Comparison of ENCODE assay signal across 8 cellular contexts in the genomic region with DNA sequence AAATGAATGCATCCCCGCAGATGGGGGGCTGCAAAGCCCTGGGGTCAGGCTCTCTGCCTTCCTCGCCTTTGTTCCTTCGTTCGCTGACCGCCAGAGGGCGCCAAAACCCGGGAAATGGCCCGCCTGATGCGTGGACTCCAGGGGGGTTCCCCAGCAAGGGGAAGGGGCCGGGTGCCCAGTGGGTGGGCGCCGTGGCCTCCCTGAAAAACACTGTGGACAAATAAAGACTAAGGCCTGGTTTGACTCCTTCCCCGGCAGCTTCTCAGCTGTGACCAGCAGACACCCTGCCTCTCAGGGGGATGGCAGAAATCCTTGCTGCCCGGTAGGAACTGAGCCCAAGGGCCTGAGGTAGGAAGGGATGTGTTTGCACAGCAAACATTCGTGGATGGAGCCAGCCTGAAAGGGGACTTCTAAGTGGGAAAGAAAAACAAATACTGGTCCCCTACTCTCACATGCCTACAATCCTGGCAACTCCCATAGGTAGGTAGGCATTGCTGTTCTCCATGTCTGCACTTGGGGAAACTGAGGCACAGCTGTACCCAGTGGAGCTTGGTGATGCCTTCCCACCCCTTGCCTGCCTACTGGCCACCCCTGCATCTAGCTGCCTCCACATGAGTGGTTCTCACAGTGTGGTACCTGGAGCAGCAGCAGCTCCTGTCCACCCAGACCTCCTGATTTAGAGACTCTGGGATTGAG. TPM values are rescaled to one million over a fixed set of nuclear protein-coding genes. Genes with fewer than 3 reads are reported as not detected.
DNase-seq lines count a peak whose midpoint lies in the region; ATAC-seq and TF ChIP-seq lines count a peak whose summit lies in the region.

No MANE protein-coding gene starts in this region.

- no peak overlapping the region for H3K27ac Mint-ChIP-seq in Calu3 (ENCODE audit: unreplicated experiment)
- no peak overlapping the region for H3K27ac Mint-ChIP-seq in activated B cell treated with CpG ODN at 0.5 μM for 24 hours

- H3K4me3 ChIP-seq in breast epithelium (peak overlapping the region in 1 of 3 donors; percentile 30), liver (ENCODE audit: low read depth in 1 of 3, low read length in 3 of 3) (no peak overlapping the region)

- no peak for TF ChIP-seq POLR2A in breast epithelium (IDR thresholded peaks at IDR 0.05)

- POLR2A ChIA-PET in activated B cell treated with CpG ODN at 0.5 μM for 24 hours (lab: Charles Lee): interaction anchor here (1.3 kb wide), 1 partner anchor 58 kb away, joined by 5 read pairs; the partner anchor contains the start of gene DUSP1

- intact Hi-C loops in Calu3 (cut with micrococcal nuclease; ENCODE audit: unreplicated experiment): no loop called here
- intact Hi-C loops in activated B cell treated with CpG ODN at 0.5 μM for 24 hours (cut with micrococcal nuclease): loop anchor here (1.0 to 5.0 kb wide), 4 partner anchors 219 to 619 kb away; partner anchors contain the start of gene RPL26L1
- intact Hi-C loops in breast epithelium (cut with DNase I; ENCODE audit: low total_unique reads): loop anchor here (5.0 kb wide), 1 partner anchor 219 kb away; no protein-coding TSS in a partner anchor

- DNase-seq in Calu3: peak; percentile 81
- DNase-seq in HT-29 (ENCODE audit: low spot score): peak; percentile 40
- peak; percentile 76 for DNase-seq in activated B cell treated with CpG ODN at 0.5 μM for 24 hours
- no peak for DNase-seq in breast epithelium (ENCODE audit: low spot score in 2 of 2)
- peak; percentile 69 for DNase-seq in stimulated activated CD8-positive, alpha-beta memory T cell treated with anti-CD3 and anti-CD28 coated beads, Interleukin-15, amount 100 ng/mL, for 24 hours (ENCODE audit: low read depth)
- DNase-seq in H4 (ENCODE audit: low spot score): no peak
- DNase-seq in NCI-H187 (lab: John Stamatoyannopoulos, UW): no peak

- no peaks in the 10 kb centered on the region for H3K27me3 ChIP-seq in breast epithelium
- H3K27me3 ChIP-seq in liver (ENCODE audit: control insufficient read depth in 4 of 4, insufficient read depth in 4 of 4, low read length in 3 of 4): no peaks in the 10 kb centered on the region

- H3K4me1 Mint-ChIP-seq in Calu3 (ENCODE audit: low read depth, unreplicated experiment) (peaks cover 8% of the 10 kb centered on the region), activated B cell treated with CpG ODN at 0.5 μM for 24 hours (peaks cover 8% of the 10 kb centered on the region)

- no peaks in the 10 kb centered on the region for H3K9me3 ChIP-seq in breast epithelium
- H3K9me3 ChIP-seq in liver (ENCODE audit: control insufficient read depth in 4 of 4, low read length in 3 of 4): no peaks in the 10 kb centered on the region

- 1% methylated on average over 15 of the region's 15 CpGs for WGBS in liver

- peak; percentile 97 for TF ChIP-seq CTCF in Calu3 (IDR thresholded peaks at IDR 0.05; ENCODE audit: unreplicated experiment)
- peak; percentile 92 for TF ChIP-seq CTCF in activated B cell treated with CpG ODN at 0.5 μM for 24 hours (IDR thresholded peaks at IDR 0.05)
- peak; percentile 79 to 94 (median 91) for TF ChIP-seq CTCF in breast epithelium (IDR thresholded peaks at IDR 0.05)
- peak; percentile 74 for TF ChIP-seq CTCF in liver (IDR thresholded peaks at IDR 0.05; ENCODE audit: low read depth, low read length, missing input control)

- H3K27ac ChIP-seq in breast epithelium (peak overlapping the region in 1 of 2 donors; percentile 90), liver (ENCODE audit: low read depth in 1 of 2, low read length in 2 of 2) (peak overlapping the region in 1 of 2 donors; percentile 86)

- no TSS peak for BruUV-seq in Calu3 (replicated peaks; lab: Mats Ljungman, UMichigan)

- CTCF ChIA-PET in Calu3 (lab: Charles Lee) (interaction anchor here (1.0 to 1.1 kb wide), 2 partner anchors 52 to 215 kb away, joined by 4 to 9 read pairs; no protein-coding TSS in a partner anchor), activated B cell treated with CpG ODN at 0.5 μM for 24 hours (lab: Charles Lee) (interaction anchor here (0.7 to 8.0 kb wide), 12 partner anchors 15 to 246 kb away, joined by 3 to 194 read pairs (median 4); partner anchors contain the start of genes DUSP1 and RPL26L1)

- H3K36me3 Mint-ChIP-seq in Calu3 (ENCODE audit: insufficient read depth, unreplicated experiment): peaks cover 6% of the 10 kb centered on the region
- H3K36me3 Mint-ChIP-seq in activated B cell treated with CpG ODN at 0.5 μM for 24 hours (ENCODE audit: low read depth): no peaks in the 10 kb centered on the region

- peaks cover 39% of the 10 kb centered on the region for H3K27me3 Mint-ChIP-seq in Calu3 (ENCODE audit: unreplicated experiment)
- H3K27me3 Mint-ChIP-seq in activated B cell treated with CpG ODN at 0.5 μM for 24 hours: peaks cover 17% of the 10 kb centered on the region

- TF ChIP-seq RAD21 in liver (IDR thresholded peaks at IDR 0.05): peak; percentile 92 to 93

- H3K4me1 ChIP-seq in breast epithelium (no peaks in the 10 kb centered on the region), liver (ENCODE audit: control insufficient read depth in 4 of 4, insufficient read depth in 4 of 4, low read length in 3 of 4) (peaks cover 11 to 38% (median 22%) of the 10 kb centered on the region in 4 donors)

- H3K9ac ChIP-seq in liver (ENCODE audit: low read depth in 1 of 2, low read length in 2 of 2): peak overlapping the region in 1 of 2 donors; percentile 36

- peak; percentile 40 for ATAC-seq in activated B cell treated with CpG ODN at 0.5 μM for 24 hours (ENCODE audit: low read depth)

- H3K4me3 Mint-ChIP-seq in Calu3 (ENCODE audit: low read depth, unreplicated experiment) (peak overlapping the region; percentile 27), activated B cell treated with CpG ODN at 0.5 μM for 24 hours (no peak overlapping the region)

- no peaks in the 10 kb centered on the region for H3K9me3 Mint-ChIP-seq in Calu3 (ENCODE audit: low read depth, unreplicated experiment)
- no peaks in the 10 kb centered on the region for H3K9me3 Mint-ChIP-seq in activated B cell treated with CpG ODN at 0.5 μM for 24 hours

- H3K36me3 ChIP-seq in breast epithelium (no peaks in the 10 kb centered on the region), liver (ENCODE audit: control insufficient read depth in 4 of 4, insufficient read depth in 3 of 4, low read depth in 1 of 4, low read length in 3 of 4) (no peaks in the 10 kb centered on the region)

TF ChIP-seq in liver, 16 proteins besides CTCF, POLR2A, EP300 and RAD21 (continues in another document):
- no peak for TF ChIP-seq GABPA (IDR thresholded peaks at IDR 0.05 in 1 of 2, conservative IDR thresholded peaks at IDR 0.05 in 1 of 2)
- no peak for TF ChIP-seq HNF4G (IDR thresholded peaks at IDR 0.05)
- TF ChIP-seq JUND (IDR thresholded peaks at IDR 0.05): no peak
- TF ChIP-seq FOXA2 (IDR thresholded peaks at IDR 0.05): no peak
- TF ChIP-seq REST (IDR thresholded peaks at IDR 0.05): no peak
- TF ChIP-seq MAX (IDR thresholded peaks at IDR 0.05): no peak
- TF ChIP-seq YY1 (IDR thresholded peaks at IDR 0.05): no peak
- TF ChIP-seq NR2F2 (IDR thresholded peaks at IDR 0.05): no peak
- no peak for TF ChIP-seq TAF1 (conservative IDR thresholded peaks at IDR 0.05)
- no peak for TF ChIP-seq EGR1 (IDR thresholded peaks at IDR 0.05; ENCODE audit: low read depth in 2 of 2)
- TF ChIP-seq SP1 (IDR thresholded peaks at IDR 0.05): no peak
- no peak for TF ChIP-seq RXRA (IDR thresholded peaks at IDR 0.05)
- TF ChIP-seq ATF3 (IDR thresholded peaks at IDR 0.05): no peak

RNA-seq across cellular contexts. Expression of gene DUSP1, which starts 57.7 kb away (rescaled TPM):
- total RNA-seq in Calu3 (2022) (38.1 and 50.5 TPM in 2 replicates), activated B cell treated with CpG ODN at 0.5 μM for 24 hours (15.0 and 21.2 TPM in 2 replicates), breast epithelium (1,000 to 10,000 TPM in 2 of 3 donors, 100 to 1,000 TPM in 1; 752 to 1,562 (median 1,015) TPM), liver (10 to 100 TPM; 53.2 to 95.0 TPM)
- 275 and 286 TPM in 2 replicates for total RNA-seq in HT-29 (2014; rRNA removed; shearing (Covaris generic))
- polyA plus RNA-seq in liver: 100 to 1,000 TPM; 124 to 237 TPM
- total RNA-seq in H4 (2014; rRNA removed; shearing (Covaris generic)): 15.8 and 18.5 TPM in 2 replicates

Comparison
In these comparisons a context has a peak if more than half of its experiments do, and no peak if none do; other contexts are left out.
1. DNase-seq: peak in Calu3 (single experiment), HT-29 (single experiment), activated B cell treated with CpG ODN at 0.5 μM for 24 hours (single experiment) and stimulated activated CD8-positive, alpha-beta memory T cell treated with anti-CD3 and anti-CD28 coated beads, Interleukin-15, amount 100 ng/mL, for 24 hours (single experiment); none in breast epithelium (0 of 2), H4 (single experiment) and NCI-H187 (0 of 2).
2. Peak in every context shown above with its lines, with median percentiles within 50 percentile points of each other: CTCF ChIP-seq.